ENCODE assay signal across 24 cellular contexts in the genomic region with DNA sequence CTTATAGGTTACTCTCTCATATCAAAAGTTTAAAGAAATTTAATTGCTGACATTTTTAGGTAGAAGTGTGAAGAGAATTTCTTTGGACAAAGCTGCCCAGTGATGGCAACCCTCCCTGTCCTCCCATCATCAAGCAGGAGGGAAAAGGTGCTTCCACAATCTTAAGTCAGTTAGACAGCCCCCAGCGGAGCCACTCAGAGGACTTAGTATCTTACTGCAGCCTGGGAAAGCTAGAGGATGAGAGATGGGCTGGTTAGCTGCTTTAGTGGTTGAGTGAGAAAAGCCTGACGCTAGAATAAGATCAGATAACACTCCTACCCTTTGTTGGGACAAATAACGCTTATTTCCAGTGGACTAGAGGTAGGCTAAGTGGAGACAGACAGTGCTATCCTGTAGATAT.
"Had no signal": no experiment of that assay in that cellular context is flagged by ENCODE, and none has a peak within 500 bp of the region (broad histone marks: within the 10 kb centered on the region; RNA-seq: fewer than 3 reads in every experiment).

No MANE protein-coding gene starts in this region.

- H3K4me1 ChIP-seq: colonic mucosa, foreskin keratinocyte, heart right ventricle, lower lobe of right lung, right lobe of liver had no signal

- H3K9me3 Mint-ChIP-seq: dendritic cell treated with granulocyte-macrophage colony-stimulating factor and Interleukin-4, amounts not matched to agents 40 ng/mL and 50 ng/mL, for 4 days; type B pancreatic cell had no signal

- H3K27ac ChIP-seq: colonic mucosa, esophagus muscularis mucosa, foreskin keratinocyte, heart right ventricle, lower lobe of right lung, ovary, right lobe of liver, stomach, tibial artery had no signal

- H3K36me3 ChIP-seq: colonic mucosa, esophagus muscularis mucosa, heart right ventricle, lower lobe of right lung, ovary, right lobe of liver, stomach, tibial artery had no signal

- H3K27ac Mint-ChIP-seq: dendritic cell treated with granulocyte-macrophage colony-stimulating factor and Interleukin-4, amounts not matched to agents 40 ng/mL and 50 ng/mL, for 4 days; immature natural killer cell; natural killer cell; type B pancreatic cell had no signal

- FAIRE-seq: endothelial cell of umbilical vein, keratinocyte, small intestine had no signal

- H3K4me3 ChIP-seq: colonic mucosa, esophagus muscularis mucosa, heart right ventricle, lower lobe of right lung, ovary, right lobe of liver, stomach, tibial artery had no signal

- ATAC-seq: foreskin keratinocyte, heart right ventricle, left ventricle myocardium superior, lower lobe of right lung, natural killer cell, right lobe of liver had no signal

- H3K4me1 Mint-ChIP-seq: immature natural killer cell, natural killer cell had no signal

- H3K4me3 Mint-ChIP-seq: dendritic cell treated with granulocyte-macrophage colony-stimulating factor and Interleukin-4, amounts not matched to agents 40 ng/mL and 50 ng/mL, for 4 days; immature natural killer cell; natural killer cell; type B pancreatic cell had no signal

- H3K27me3 ChIP-seq: colonic mucosa, esophagus muscularis mucosa, foreskin keratinocyte, heart right ventricle, ovary, right lobe of liver, stomach, tibial artery had no signal

- DNase-seq: colonic mucosa; effector CD8-positive, alpha-beta T cell; foreskin keratinocyte; glutamatergic neuron; heart right ventricle; hippocampal formation; immature natural killer cell; left ventricle myocardium superior; lower lobe of right lung; natural killer cell; ovary; right lobe of liver; small intestine; stimulated activated CD4-positive, alpha-beta T cell treated with anti-CD3 and anti-CD28 coated beads, Interleukin-1b, Interleukin-23, amount 100 ng/mL, for 48 hours; stimulated activated CD4-positive, alpha-beta T cell treated with anti-CD3 and anti-CD28 coated beads, Interleukin-4, amount 100 ng/mL, for 1 hour; stimulated activated CD8-positive, alpha-beta memory T cell treated with anti-CD3 and anti-CD28 coated beads, Interleukin-4, amount 100 ng/mL, for 48 hours; stimulated activated naive CD4-positive, alpha-beta T cell treated with Interleukin-2 at 50 U/mL for 16 hours; stomach; tibial artery had no signal

- H3K27me3 Mint-ChIP-seq: dendritic cell treated with granulocyte-macrophage colony-stimulating factor and Interleukin-4, amounts not matched to agents 40 ng/mL and 50 ng/mL, for 4 days; type B pancreatic cell had no signal

- H3K36me3 Mint-ChIP-seq: immature natural killer cell, natural killer cell, type B pancreatic cell had no signal

- H3K9me3 ChIP-seq: colonic mucosa, esophagus muscularis mucosa, heart right ventricle, lower lobe of right lung, ovary, right lobe of liver, stomach, tibial artery had no signal
